Comparison of ENCODE assay signal across 1 cellular context in the genomic region with DNA sequence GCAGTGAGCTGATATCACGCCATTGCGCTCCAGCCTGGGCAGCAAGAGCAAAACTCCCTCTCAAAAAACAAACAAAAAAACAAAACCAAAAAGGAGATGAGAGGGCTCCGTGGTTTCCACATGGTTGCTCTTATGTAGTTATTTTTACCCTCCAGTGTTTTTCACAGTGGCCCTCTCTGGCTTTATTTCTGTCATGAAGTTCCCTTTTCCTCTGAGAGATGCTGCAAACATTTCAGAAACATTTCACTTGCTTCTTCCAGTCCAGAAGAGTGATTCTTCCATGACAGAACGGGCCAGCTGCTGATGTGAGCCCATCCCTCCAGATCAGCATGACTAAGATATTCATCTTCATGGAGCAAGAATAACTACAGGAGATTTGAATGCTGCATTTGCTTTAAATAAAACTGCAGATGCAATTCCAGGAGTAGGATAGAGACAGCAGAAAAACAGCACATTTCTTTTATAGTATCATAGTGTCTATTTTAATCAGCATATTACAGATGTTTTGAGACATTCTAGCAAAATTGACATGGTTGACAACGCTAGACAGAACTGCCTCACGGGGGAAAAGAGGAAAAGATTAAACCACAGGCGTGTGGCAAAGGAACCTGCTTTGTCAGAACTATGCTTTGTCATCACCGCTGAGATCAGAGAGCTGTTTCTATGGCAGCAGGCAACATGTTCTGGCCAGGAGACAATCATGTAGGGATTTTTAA.
TF ChIP-seq lines count a peak whose summit lies in the region.

No MANE protein-coding gene starts in this region.

TF ChIP-seq in GM12878, 131 proteins besides CTCF, POLR2A, EP300 and RAD21 (continued from another document):
- TF ChIP-seq, protein P1, sequence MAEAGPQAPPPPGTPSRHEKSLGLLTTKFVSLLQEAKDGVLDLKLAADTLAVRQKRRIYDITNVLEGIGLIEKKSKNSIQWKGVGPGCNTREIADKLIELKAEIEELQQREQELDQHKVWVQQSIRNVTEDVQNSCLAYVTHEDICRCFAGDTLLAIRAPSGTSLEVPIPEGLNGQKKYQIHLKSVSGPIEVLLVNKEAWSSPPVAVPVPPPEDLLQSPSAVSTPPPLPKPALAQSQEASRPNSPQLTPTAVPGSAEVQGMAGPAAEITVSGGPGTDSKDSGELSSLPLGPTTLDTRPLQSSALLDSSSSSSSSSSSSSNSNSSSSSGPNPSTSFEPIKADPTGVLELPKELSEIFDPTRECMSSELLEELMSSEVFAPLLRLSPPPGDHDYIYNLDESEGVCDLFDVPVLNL (IDR thresholded peaks at IDR 0.05; ENCODE audit: low read depth, low read length) = no peak
- TF ChIP-seq BCL11A (IDR thresholded peaks at IDR 0.05; ENCODE audit: low read depth, low read length) (0 out of 2 replicates have a peak, but pooled peaks have one; percentile 27), SPI1 (IDR thresholded peaks at IDR 0.05; ENCODE audit: borderline replicate concordance, insufficient read depth, low read depth, low read length) (no peak), NR2C2 (IDR thresholded peaks at IDR 0.05; ENCODE audit: borderline replicate concordance, control insufficient read depth, insufficient read length, low read depth) (no peak), KLF5 (IDR thresholded peaks at IDR 0.05; ENCODE audit: partially characterized antibody) (no peak), RFX5 (IDR thresholded peaks at IDR 0.05; ENCODE audit: low read depth, low read length) (no peak), NFYA (IDR thresholded peaks at IDR 0.05; ENCODE audit: borderline replicate concordance, low read depth, low read length) (no peak), STAT1 (conservative IDR thresholded peaks at IDR 0.05) (no peak), POLR2AphosphoS2 (IDR thresholded peaks at IDR 0.05; ENCODE audit: low read depth, low read length) (no peak), SIN3A (IDR thresholded peaks at IDR 0.05; ENCODE audit: low read depth, low read length) (no peak), YBX1 (IDR thresholded peaks at IDR 0.05) (no peak), NFXL1 (IDR thresholded peaks at IDR 0.05; ENCODE audit: borderline replicate concordance) (no peak), ESRRA (IDR thresholded peaks at IDR 0.05; ENCODE audit: low read length) (no peak)
- TF ChIP-seq, protein P2, sequence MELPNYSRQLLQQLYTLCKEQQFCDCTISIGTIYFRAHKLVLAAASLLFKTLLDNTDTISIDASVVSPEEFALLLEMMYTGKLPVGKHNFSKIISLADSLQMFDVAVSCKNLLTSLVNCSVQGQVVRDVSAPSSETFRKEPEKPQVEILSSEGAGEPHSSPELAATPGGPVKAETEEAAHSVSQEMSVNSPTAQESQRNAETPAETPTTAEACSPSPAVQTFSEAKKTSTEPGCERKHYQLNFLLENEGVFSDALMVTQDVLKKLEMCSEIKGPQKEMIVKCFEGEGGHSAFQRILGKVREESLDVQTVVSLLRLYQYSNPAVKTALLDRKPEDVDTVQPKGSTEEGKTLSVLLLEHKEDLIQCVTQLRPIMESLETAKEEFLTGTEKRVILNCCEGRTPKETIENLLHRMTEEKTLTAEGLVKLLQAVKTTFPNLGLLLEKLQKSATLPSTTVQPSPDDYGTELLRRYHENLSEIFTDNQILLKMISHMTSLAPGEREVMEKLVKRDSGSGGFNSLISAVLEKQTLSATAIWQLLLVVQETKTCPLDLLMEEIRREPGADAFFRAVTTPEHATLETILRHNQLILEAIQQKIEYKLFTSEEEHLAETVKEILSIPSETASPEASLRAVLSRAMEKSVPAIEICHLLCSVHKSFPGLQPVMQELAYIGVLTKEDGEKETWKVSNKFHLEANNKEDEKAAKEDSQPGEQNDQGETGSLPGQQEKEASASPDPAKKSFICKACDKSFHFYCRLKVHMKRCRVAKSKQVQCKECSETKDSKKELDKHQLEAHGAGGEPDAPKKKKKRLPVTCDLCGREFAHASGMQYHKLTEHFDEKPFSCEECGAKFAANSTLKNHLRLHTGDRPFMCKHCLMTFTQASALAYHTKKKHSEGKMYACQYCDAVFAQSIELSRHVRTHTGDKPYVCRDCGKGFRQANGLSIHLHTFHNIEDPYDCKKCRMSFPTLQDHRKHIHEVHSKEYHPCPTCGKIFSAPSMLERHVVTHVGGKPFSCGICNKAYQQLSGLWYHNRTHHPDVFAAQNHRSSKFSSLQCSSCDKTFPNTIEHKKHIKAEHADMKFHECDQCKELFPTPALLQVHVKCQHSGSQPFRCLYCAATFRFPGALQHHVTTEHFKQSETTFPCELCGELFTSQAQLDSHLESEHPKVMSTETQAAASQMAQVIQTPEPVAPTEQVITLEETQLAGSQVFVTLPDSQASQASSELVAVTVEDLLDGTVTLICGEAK (IDR thresholded peaks at IDR 0.05; ENCODE audit: borderline replicate concordance) = no peak
- TF ChIP-seq, protein P3, sequence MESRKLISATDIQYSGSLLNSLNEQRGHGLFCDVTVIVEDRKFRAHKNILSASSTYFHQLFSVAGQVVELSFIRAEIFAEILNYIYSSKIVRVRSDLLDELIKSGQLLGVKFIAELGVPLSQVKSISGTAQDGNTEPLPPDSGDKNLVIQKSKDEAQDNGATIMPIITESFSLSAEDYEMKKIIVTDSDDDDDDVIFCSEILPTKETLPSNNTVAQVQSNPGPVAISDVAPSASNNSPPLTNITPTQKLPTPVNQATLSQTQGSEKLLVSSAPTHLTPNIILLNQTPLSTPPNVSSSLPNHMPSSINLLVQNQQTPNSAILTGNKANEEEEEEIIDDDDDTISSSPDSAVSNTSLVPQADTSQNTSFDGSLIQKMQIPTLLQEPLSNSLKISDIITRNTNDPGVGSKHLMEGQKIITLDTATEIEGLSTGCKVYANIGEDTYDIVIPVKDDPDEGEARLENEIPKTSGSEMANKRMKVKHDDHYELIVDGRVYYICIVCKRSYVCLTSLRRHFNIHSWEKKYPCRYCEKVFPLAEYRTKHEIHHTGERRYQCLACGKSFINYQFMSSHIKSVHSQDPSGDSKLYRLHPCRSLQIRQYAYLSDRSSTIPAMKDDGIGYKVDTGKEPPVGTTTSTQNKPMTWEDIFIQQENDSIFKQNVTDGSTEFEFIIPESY (IDR thresholded peaks at IDR 0.05) = no peak
